ENCODE assay signal across 16 cellular contexts in genomic region chr1:224298344-224299330, GRCh38. TPM values are rescaled to one million over a fixed set of nuclear protein-coding genes. Genes with fewer than 3 reads are reported as not detected.
DNase-seq lines count a peak whose midpoint lies in the region; ATAC-seq, FAIRE-seq and TF ChIP-seq lines count a peak whose summit lies in the region.
"Had no signal": no experiment of that assay in that cellular context is flagged by ENCODE, and none has a peak within 500 bp of the region (broad histone marks: within the 10 kb centered on the region; RNA-seq: fewer than 3 reads in every experiment).

No MANE protein-coding gene starts in this region.

- H3K27ac Mint-ChIP-seq in endodermal cell, result no peak overlapping the region
- H3K27ac Mint-ChIP-seq in osteocyte (ENCODE audit: unreplicated experiment), result no peak overlapping the region
- H3K27ac Mint-ChIP-seq: B cell; CD8-positive, alpha-beta T cell had no signal

- H3K27me3 ChIP-seq in endodermal cell (ENCODE audit: control insufficient read depth, insufficient read depth, low read length, poor library complexity, severe bottlenecking) (no peaks in the 10 kb centered on the region), trophoblast cell (ENCODE audit: insufficient read depth, low read length) (no peaks in the 10 kb centered on the region)

- H3K4me1 ChIP-seq in endodermal cell (ENCODE audit: control insufficient read depth, insufficient read depth, low read length) (no peaks in the 10 kb centered on the region), trophoblast cell (ENCODE audit: control insufficient read depth in 1 of 2, insufficient read depth in 2 of 2, low read length in 2 of 2) (no peaks in the 10 kb centered on the region)

- no peak overlapping the region for H4K8ac ChIP-seq in trophoblast cell (ENCODE audit: low read depth, low read length)

- H3K4me1 Mint-ChIP-seq in endodermal cell (no peaks in the 10 kb centered on the region), osteocyte (ENCODE audit: unreplicated experiment) (no peaks in the 10 kb centered on the region)
- H3K4me1 Mint-ChIP-seq: B cell, H9 had no signal

- no peak for TF ChIP-seq CTCF in endodermal cell (conservative IDR thresholded peaks at IDR 0.05)
- no peak for TF ChIP-seq CTCF in osteocyte (IDR thresholded peaks at IDR 0.05)

- FAIRE-seq in A204.1 (lab: Jason Lieb, UNC), result peak; percentile 44
- FAIRE-seq in TTC549 (lab: Jason Lieb, UNC), result peak; percentile 73
- FAIRE-seq: GM12892 had no signal

- H2AFZ ChIP-seq in trophoblast cell (ENCODE audit: insufficient read depth, low read length, poor library complexity), result no peak overlapping the region

- peaks cover 77% of the 10 kb centered on the region for H3K36me3 Mint-ChIP-seq in endodermal cell (ENCODE audit: low read depth)
- peaks cover 40% of the 10 kb centered on the region for H3K36me3 Mint-ChIP-seq in osteocyte (ENCODE audit: unreplicated experiment)

- no peak overlapping the region for H3K4ac ChIP-seq in trophoblast cell (ENCODE audit: low read depth, low read length)

- no peak overlapping the region for H3K4me2 ChIP-seq in trophoblast cell (ENCODE audit: low read length)

- no peaks in the 10 kb centered on the region for H3K79me1 ChIP-seq in trophoblast cell (ENCODE audit: low read length)

- H3K4me3 ChIP-seq in endodermal cell (ENCODE audit: low read length) (no peak overlapping the region), trophoblast cell (ENCODE audit: low read depth, low read length) (no peak overlapping the region)

- H3K36me3 ChIP-seq in endodermal cell (ENCODE audit: control insufficient read depth, insufficient read depth, low read length) (peaks cover 87% of the 10 kb centered on the region), trophoblast cell (ENCODE audit: control insufficient read depth in 1 of 2, insufficient read depth in 2 of 2, low read length in 2 of 2) (peaks cover 34 to 36% of the 10 kb centered on the region in 2 experiments)

- H3K4me3 Mint-ChIP-seq in endodermal cell (no peak overlapping the region), osteocyte (ENCODE audit: unreplicated experiment) (no peak overlapping the region)
- H3K4me3 Mint-ChIP-seq: B cell; CD8-positive, alpha-beta T cell; H9 had no signal

- no peaks in the 10 kb centered on the region for H3K9me3 Mint-ChIP-seq in endodermal cell
- H3K9me3 Mint-ChIP-seq in osteocyte (ENCODE audit: unreplicated experiment), result no peaks in the 10 kb centered on the region
- H3K9me3 Mint-ChIP-seq: CD8-positive, alpha-beta T cell; H9 had no signal

- no peak overlapping the region for H4K12ac ChIP-seq in trophoblast cell (ENCODE audit: low read depth, low read length)

- no peak overlapping the region for H3K18ac ChIP-seq in trophoblast cell (ENCODE audit: low read length)

- no peaks in the 10 kb centered on the region for H3K79me2 ChIP-seq in trophoblast cell (ENCODE audit: control insufficient read depth, insufficient read depth, low read length, poor library complexity)

- 95 to 96% methylated on average over 7 of the region's 8 CpGs for WGBS in endodermal cell (ENCODE audit: insufficient coverage in 1 of 2, insufficient read length in 1 of 2), 2 experiments
- WGBS in trophoblast cell (ENCODE audit: extremely low coverage, insufficient coverage, insufficient read length), result no CpG with 5 or more reads among the region's 8 CpGs

- H3K14ac ChIP-seq in trophoblast cell (ENCODE audit: low read length), result no peak overlapping the region

- no peak overlapping the region for H4K91ac ChIP-seq in trophoblast cell (ENCODE audit: low read depth, low read length)

- H3K27me3 Mint-ChIP-seq in endodermal cell (ENCODE audit: insufficient read depth) (no peaks in the 10 kb centered on the region), osteocyte (ENCODE audit: unreplicated experiment) (no peaks in the 10 kb centered on the region)
- H3K27me3 Mint-ChIP-seq: B cell had no signal

- H2BK12ac ChIP-seq in trophoblast cell (ENCODE audit: low read length), result no peak overlapping the region

- H3K9me3 ChIP-seq in endodermal cell (ENCODE audit: control insufficient read depth, low read length), result no peaks in the 10 kb centered on the region
- H3K9me3 ChIP-seq in trophoblast cell (ENCODE audit: insufficient read depth, low read depth, low read length), result no peaks in the 10 kb centered on the region

- ATAC-seq in HG03135 (IDR thresholded peaks at IDR 0.05; ENCODE audit: unreplicated experiment), result no peak
- ATAC-seq: CD8-positive, alpha-beta T cell had no signal

- H2BK5ac ChIP-seq in trophoblast cell (ENCODE audit: low read depth, low read length, poor library complexity), result no peak overlapping the region

- DNase-seq in endodermal cell (peak; percentile 8), trophoblast cell (peak; percentile 73 to 87), NK-92 (lab: John Stamatoyannopoulos, UW; ENCODE audit: unreplicated experiment) (no peak), osteocyte (ENCODE audit: extremely low spot score, unreplicated experiment) (no peak)
- DNase-seq: C1 segment of cervical spinal cord; CD8-positive, alpha-beta T cell; COR-L47; DND-41; GDM1; GOT3; H9 had no signal

- H3K23ac ChIP-seq in trophoblast cell (ENCODE audit: low read length), result no peak overlapping the region

- H3K27ac ChIP-seq in endodermal cell (ENCODE audit: low read depth, low read length) (no peak overlapping the region), trophoblast cell (ENCODE audit: low read depth, low read length) (no peak overlapping the region)

- H2AK5ac ChIP-seq in trophoblast cell (ENCODE audit: low read length), result no peak overlapping the region

- H2BK120ac ChIP-seq in trophoblast cell (ENCODE audit: insufficient read depth, low read length, poor library complexity), result no peak overlapping the region

- no peak overlapping the region for H3K9ac ChIP-seq in endodermal cell (ENCODE audit: extremely low read depth, low read length, poor library complexity, severe bottlenecking)
- H3K9ac ChIP-seq in trophoblast cell (ENCODE audit: low read length), result no peak overlapping the region

RNA-seq across cellular contexts. Expression of gene NVL, which starts 31.3 kb away (rescaled TPM):
- total RNA-seq in endodermal cell, result 10 to 100 TPM; 42.4 TPM
- 41.4 TPM for polyA plus RNA-seq in endodermal cell (2013, experiment 1 of 2)
- 40.3 TPM for polyA plus RNA-seq in endodermal cell (2013, experiment 2 of 2)
- polyA plus RNA-seq in trophoblast cell (2013), result 26.8 and 27.9 TPM in 2 replicates
- 22.5 and 28.2 TPM in 2 replicates for total RNA-seq in osteocyte

RNA-seq across cellular contexts. Expression of gene CNIH4, which starts 58.0 kb away (rescaled TPM):
- total RNA-seq in endodermal cell (10 to 100 TPM; 63.7 to 67.8 TPM), osteocyte (53.6 and 54.8 TPM in 2 replicates)
- 98.9 TPM for polyA plus RNA-seq in endodermal cell (2013, experiment 1 of 2)
- 92.8 TPM for polyA plus RNA-seq in endodermal cell (2013, experiment 2 of 2)
- polyA plus RNA-seq in trophoblast cell (2013), result 108 TPM in 2 replicates

Comparison
In these comparisons a context has a peak if more than half of its experiments do, and no peak if none do; other contexts are left out.
1. DNase-seq: peak in endodermal cell (single experiment) and trophoblast cell (2 of 2); none in NK-92 (single experiment) and osteocyte (single experiment).